Comparison of ENCODE assay signal across 1 cellular context in the genomic region with DNA sequence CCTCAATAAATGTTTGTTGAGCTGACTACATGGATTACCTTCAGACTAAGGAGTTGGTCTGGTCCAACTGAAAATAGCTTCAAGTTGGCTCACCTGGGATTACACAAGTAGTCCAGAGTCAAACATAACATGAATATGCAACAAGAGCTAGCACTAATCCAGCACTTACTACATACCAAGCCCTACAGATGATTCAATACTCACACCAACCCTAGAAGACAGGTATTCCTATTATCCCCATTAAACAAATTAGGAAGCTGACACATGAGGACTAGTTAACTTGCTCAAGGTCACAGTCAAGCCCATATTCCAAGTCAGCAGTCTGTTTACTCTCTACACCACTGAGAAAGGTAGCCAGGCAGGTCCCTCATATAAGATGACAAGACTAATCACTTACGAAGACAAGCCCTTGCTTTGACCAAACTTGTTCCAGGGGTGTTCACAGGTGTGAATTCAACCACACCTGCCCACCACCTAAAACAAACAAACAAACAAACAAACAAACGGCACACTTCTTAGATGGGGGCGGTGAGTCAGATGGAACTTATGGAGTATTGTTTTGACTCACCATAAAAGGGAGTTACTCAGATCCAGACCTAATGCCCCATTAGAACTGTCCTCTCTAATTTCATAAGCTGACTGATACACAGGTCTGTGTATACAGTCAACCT.
TF ChIP-seq lines count a peak whose summit lies in the region.

No MANE protein-coding gene starts in this region.

TF ChIP-seq in GM12878, 131 proteins besides CTCF, POLR2A, EP300 and RAD21 (continued from another document):
- TF ChIP-seq FOXM1 (IDR thresholded peaks at IDR 0.05; ENCODE audit: low read depth, low read length) (peak; percentile 46; the same call in 1 of the 2 replicates), BCL11A (IDR thresholded peaks at IDR 0.05; ENCODE audit: low read depth, low read length) (peak; percentile 93), NFIC (IDR thresholded peaks at IDR 0.05; ENCODE audit: low read depth, low read length) (peak; percentile 81), SPI1 (IDR thresholded peaks at IDR 0.05; ENCODE audit: borderline replicate concordance, insufficient read depth, low read depth, low read length) (no peak), SMARCA5 (IDR thresholded peaks at IDR 0.05) (no peak), RUNX3 (IDR thresholded peaks at IDR 0.05; ENCODE audit: low read length) (peak; percentile 82), TCF7 (IDR thresholded peaks at IDR 0.05; ENCODE audit: borderline replicate concordance) (peak; percentile 95), CREM (IDR thresholded peaks at IDR 0.05; ENCODE audit: low read depth) (peak; percentile 74), EED (IDR thresholded peaks at IDR 0.05; ENCODE audit: low read depth) (0 out of 2 replicates have a peak, but pooled peaks have one; percentile 57), ATF7 (IDR thresholded peaks at IDR 0.05; ENCODE audit: low read depth) (no peak; the same call in 1 of the 2 replicates), JUND (IDR thresholded peaks at IDR 0.05; ENCODE audit: low read depth, low read length) (peak; percentile 77; the same call in 1 of the 2 replicates), EGR1 (IDR thresholded peaks at IDR 0.05; ENCODE audit: borderline replicate concordance in 1 of 2, low read depth in 2 of 2, low read length in 2 of 2) (no peak; a peak in 1 of 3 replicates), TARDBP (IDR thresholded peaks at IDR 0.05; ENCODE audit: borderline replicate concordance) (no peak)
- TF ChIP-seq, protein P1, sequence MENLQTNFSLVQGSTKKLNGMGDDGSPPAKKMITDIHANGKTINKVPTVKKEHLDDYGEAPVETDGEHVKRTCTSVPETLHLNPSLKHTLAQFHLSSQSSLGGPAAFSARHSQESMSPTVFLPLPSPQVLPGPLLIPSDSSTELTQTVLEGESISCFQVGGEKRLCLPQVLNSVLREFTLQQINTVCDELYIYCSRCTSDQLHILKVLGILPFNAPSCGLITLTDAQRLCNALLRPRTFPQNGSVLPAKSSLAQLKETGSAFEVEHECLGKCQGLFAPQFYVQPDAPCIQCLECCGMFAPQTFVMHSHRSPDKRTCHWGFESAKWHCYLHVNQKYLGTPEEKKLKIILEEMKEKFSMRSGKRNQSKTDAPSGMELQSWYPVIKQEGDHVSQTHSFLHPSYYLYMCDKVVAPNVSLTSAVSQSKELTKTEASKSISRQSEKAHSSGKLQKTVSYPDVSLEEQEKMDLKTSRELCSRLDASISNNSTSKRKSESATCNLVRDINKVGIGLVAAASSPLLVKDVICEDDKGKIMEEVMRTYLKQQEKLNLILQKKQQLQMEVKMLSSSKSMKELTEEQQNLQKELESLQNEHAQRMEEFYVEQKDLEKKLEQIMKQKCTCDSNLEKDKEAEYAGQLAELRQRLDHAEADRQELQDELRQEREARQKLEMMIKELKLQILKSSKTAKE (IDR thresholded peaks at IDR 0.05; ENCODE audit: low read depth, poor library complexity, severe bottlenecking), result peak; percentile 47
- TF ChIP-seq, protein P2, sequence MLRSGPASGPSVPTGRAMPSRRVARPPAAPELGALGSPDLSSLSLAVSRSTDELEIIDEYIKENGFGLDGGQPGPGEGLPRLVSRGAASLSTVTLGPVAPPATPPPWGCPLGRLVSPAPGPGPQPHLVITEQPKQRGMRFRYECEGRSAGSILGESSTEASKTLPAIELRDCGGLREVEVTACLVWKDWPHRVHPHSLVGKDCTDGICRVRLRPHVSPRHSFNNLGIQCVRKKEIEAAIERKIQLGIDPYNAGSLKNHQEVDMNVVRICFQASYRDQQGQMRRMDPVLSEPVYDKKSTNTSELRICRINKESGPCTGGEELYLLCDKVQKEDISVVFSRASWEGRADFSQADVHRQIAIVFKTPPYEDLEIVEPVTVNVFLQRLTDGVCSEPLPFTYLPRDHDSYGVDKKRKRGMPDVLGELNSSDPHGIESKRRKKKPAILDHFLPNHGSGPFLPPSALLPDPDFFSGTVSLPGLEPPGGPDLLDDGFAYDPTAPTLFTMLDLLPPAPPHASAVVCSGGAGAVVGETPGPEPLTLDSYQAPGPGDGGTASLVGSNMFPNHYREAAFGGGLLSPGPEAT (IDR thresholded peaks at IDR 0.05; ENCODE audit: low read depth), result 0 out of 2 replicates have a peak, but pooled peaks have one; percentile 27
